ENCODE assay signal across 9 cellular contexts in genomic region chr5:139394123-139394653, GRCh38. TPM values are rescaled to one million over a fixed set of nuclear protein-coding genes. Genes with fewer than 3 reads are reported as not detected.
DNase-seq lines count a peak whose midpoint lies in the region; ATAC-seq lines count a peak whose summit lies in the region.
"Had no signal": no experiment of that assay in that cellular context is flagged by ENCODE, and none has a peak within 500 bp of the region (broad histone marks: within the 10 kb centered on the region; RNA-seq: fewer than 3 reads in every experiment).

No MANE protein-coding gene starts in this region.

- peak; percentile 57 for DNase-seq in NCI-H748 (lab: John Stamatoyannopoulos, UW; ENCODE audit: unreplicated experiment)
- no peak for DNase-seq in NCI-H748 treated with DMSO at 0.1 percent for 48 hours (lab: John Stamatoyannopoulos, UW)
- peak; percentile 39 for DNase-seq in mucosa of gallbladder (ENCODE audit: low spot score)
- peak in 1 of 2 donors; percentile 88 for DNase-seq in aorta
- no peak for DNase-seq in D341Med (ENCODE audit: low spot score)
- no peak for DNase-seq in putamen (ENCODE audit: low spot score)

- no peak overlapping the region for H3K27ac Mint-ChIP-seq in T-helper 1 cell treated with Interleukin-12 subunit alpha and Interleukin-12 subunit beta and Interleukin-4 antibody, amounts not matched to agents 30 μg/mL and 1 μg/mL, for 36 hours

- no peaks in the 10 kb centered on the region for H3K4me1 ChIP-seq in ectodermal cell (ENCODE audit: control insufficient read depth, insufficient read depth, low read length)
- no peaks in the 10 kb centered on the region for H3K4me1 ChIP-seq in aorta (ENCODE audit: control insufficient read depth in 1 of 2, insufficient read depth in 2 of 2, low read length in 2 of 2)

- H3K4me1 Mint-ChIP-seq in T-helper 1 cell treated with Interleukin-12 subunit alpha and Interleukin-12 subunit beta and Interleukin-4 antibody, amounts not matched to agents 30 μg/mL and 1 μg/mL, for 36 hours (ENCODE audit: low read depth) = peaks cover 46% of the 10 kb centered on the region

- peak; percentile 22 for ATAC-seq in aorta (ENCODE audit: low FRiP score)

- H3K27ac ChIP-seq in ectodermal cell (ENCODE audit: insufficient read depth, low read depth, low read length, poor library complexity, severe bottlenecking) (no peak overlapping the region), aorta (ENCODE audit: low read depth in 1 of 2, low read length in 2 of 2) (no peak overlapping the region)

- H3K27me3 Mint-ChIP-seq in T-helper 1 cell treated with Interleukin-12 subunit alpha and Interleukin-12 subunit beta and Interleukin-4 antibody, amounts not matched to agents 30 μg/mL and 1 μg/mL, for 36 hours (ENCODE audit: low read depth) = no peaks in the 10 kb centered on the region

- H3K36me3 Mint-ChIP-seq in T-helper 1 cell treated with Interleukin-12 subunit alpha and Interleukin-12 subunit beta and Interleukin-4 antibody, amounts not matched to agents 30 μg/mL and 1 μg/mL, for 36 hours (ENCODE audit: low read depth) = peaks cover 19% of the 10 kb centered on the region

- H3K36me3 ChIP-seq in ectodermal cell (ENCODE audit: control insufficient read depth, insufficient read depth, low read length) = no peaks in the 10 kb centered on the region
- no peaks in the 10 kb centered on the region for H3K36me3 ChIP-seq in aorta (ENCODE audit: control insufficient read depth in 1 of 2, insufficient read depth in 2 of 2, low read length in 1 of 2)

- peak overlapping the region; percentile 94 for H3K4me3 Mint-ChIP-seq in T-helper 1 cell treated with Interleukin-12 subunit alpha and Interleukin-12 subunit beta and Interleukin-4 antibody, amounts not matched to agents 30 μg/mL and 1 μg/mL, for 36 hours

- H3K9me3 ChIP-seq in ectodermal cell (ENCODE audit: control insufficient read depth, low read length) (no peaks in the 10 kb centered on the region), aorta (ENCODE audit: control insufficient read depth, low read length) (no peaks in the 10 kb centered on the region)

- H3K27me3 ChIP-seq in ectodermal cell (ENCODE audit: control insufficient read depth, insufficient read depth, low read length, poor library complexity, severe bottlenecking) (peaks cover 53% of the 10 kb centered on the region), aorta (ENCODE audit: control insufficient read depth in 1 of 2, insufficient read depth in 2 of 2, low read length in 1 of 2) (no peaks in the 10 kb centered on the region)

- H3K9me3 Mint-ChIP-seq in T-helper 1 cell treated with Interleukin-12 subunit alpha and Interleukin-12 subunit beta and Interleukin-4 antibody, amounts not matched to agents 30 μg/mL and 1 μg/mL, for 36 hours = no peaks in the 10 kb centered on the region

- intact Hi-C loops in aorta (cut with DNase I) = no loop called here

- WGBS in ectodermal cell, 2 experiments = 3% methylated on average over 62 of the region's 62 CpGs
- 2 to 3% methylated on average over 36 to 62 of the region's 62 CpGs for WGBS in aorta, 2 donors

- H3K4me3 ChIP-seq in ectodermal cell (ENCODE audit: insufficient read depth, low read depth, low read length) (peak overlapping the region; percentile 40), aorta (ENCODE audit: low read length in 2 of 2) (peak overlapping the region; percentile 1 to 9)

RNA-seq across cellular contexts. Expression of gene PROB1, which starts 0.7 kb away (rescaled TPM):
- 1.8 TPM for polyA plus RNA-seq in ectodermal cell (2013, experiment 1 of 4)
- polyA plus RNA-seq in ectodermal cell (2013, experiment 2 of 4) = 2.3 TPM
- polyA plus RNA-seq in ectodermal cell (2013, experiment 3 of 4) = 1.5 TPM
- 2.3 TPM for polyA plus RNA-seq in ectodermal cell (2013, experiment 4 of 4)
- total RNA-seq in mucosa of gallbladder (3.0 TPM), aorta (1 to 10 TPM; 2.0 to 3.0 TPM)
- polyA plus RNA-seq in aorta = under 1 TPM; 0.13 to 0.31 TPM

RNA-seq across cellular contexts. Expression of gene MZB1, which starts 4.5 kb away (rescaled TPM):
- polyA plus RNA-seq in ectodermal cell (2013, experiment 1 of 4) = not detected
- 0.12 TPM for polyA plus RNA-seq in ectodermal cell (2013, experiment 2 of 4)
- 0.27 TPM for polyA plus RNA-seq in ectodermal cell (2013, experiment 3 of 4)
- 0.57 TPM for polyA plus RNA-seq in ectodermal cell (2013, experiment 4 of 4)
- 1.1 TPM for total RNA-seq in mucosa of gallbladder
- total RNA-seq in aorta = 1 to 10 TPM; 1.3 to 3.9 TPM
- 1 to 10 TPM in 1 of 2 donors, under 1 TPM in 1; 0.64 to 1.8 TPM for polyA plus RNA-seq in aorta
- total RNA-seq: temporal lobe had no signal

RNA-seq across cellular contexts. Expression of gene SPATA24, which starts 9.7 kb away (rescaled TPM):
- polyA plus RNA-seq in ectodermal cell (2013, experiment 1 of 4) = 14.1 TPM
- 15.4 TPM for polyA plus RNA-seq in ectodermal cell (2013, experiment 2 of 4)
- polyA plus RNA-seq in ectodermal cell (2013, experiment 3 of 4) = 11.2 TPM
- polyA plus RNA-seq in ectodermal cell (2013, experiment 4 of 4) = 14.8 TPM
- total RNA-seq in mucosa of gallbladder = 7.3 TPM
- 1 to 10 TPM; 2.2 to 3.1 TPM for total RNA-seq in aorta
- polyA plus RNA-seq in aorta = 1 to 10 TPM; 6.3 to 7.7 TPM

RNA-seq across cellular contexts. Expression of gene SLC23A1, which starts 11.1 kb away (rescaled TPM):
- not detected for polyA plus RNA-seq in ectodermal cell (2013, experiment 1 of 4)
- not detected for polyA plus RNA-seq in ectodermal cell (2013, experiment 2 of 4)
- not detected for polyA plus RNA-seq in ectodermal cell (2013, experiment 3 of 4)
- polyA plus RNA-seq in ectodermal cell (2013, experiment 4 of 4) = not detected
- total RNA-seq in mucosa of gallbladder (17.0 TPM), aorta (not detected)
- 1 to 10 TPM in 1 of 2 donors, not detected in 1; 3.1 TPM for polyA plus RNA-seq in aorta
- total RNA-seq: temporal lobe had no signal

RNA-seq across cellular contexts. Expression of gene DNAJC18, which starts 45.1 kb away (rescaled TPM):
- 35.7 TPM for polyA plus RNA-seq in ectodermal cell (2013, experiment 1 of 4)
- polyA plus RNA-seq in ectodermal cell (2013, experiment 2 of 4) = 38.1 TPM
- polyA plus RNA-seq in ectodermal cell (2013, experiment 3 of 4) = 30.8 TPM
- 28.2 TPM for polyA plus RNA-seq in ectodermal cell (2013, experiment 4 of 4)
- total RNA-seq in mucosa of gallbladder (14.6 TPM), aorta (10 to 100 TPM; 18.5 to 26.4 TPM)
- 1 to 10 TPM; 4.3 to 9.7 TPM for polyA plus RNA-seq in aorta

Comparison
In these comparisons a context has a peak if more than half of its experiments do, and no peak if none do; other contexts are left out.
1. DNase-seq: peak in NCI-H748 (single experiment) and mucosa of gallbladder (single experiment); none in NCI-H748 treated with DMSO at 0.1 percent for 48 hours (single experiment), D341Med (single experiment) and putamen (single experiment).